In the genomic region with DNA sequence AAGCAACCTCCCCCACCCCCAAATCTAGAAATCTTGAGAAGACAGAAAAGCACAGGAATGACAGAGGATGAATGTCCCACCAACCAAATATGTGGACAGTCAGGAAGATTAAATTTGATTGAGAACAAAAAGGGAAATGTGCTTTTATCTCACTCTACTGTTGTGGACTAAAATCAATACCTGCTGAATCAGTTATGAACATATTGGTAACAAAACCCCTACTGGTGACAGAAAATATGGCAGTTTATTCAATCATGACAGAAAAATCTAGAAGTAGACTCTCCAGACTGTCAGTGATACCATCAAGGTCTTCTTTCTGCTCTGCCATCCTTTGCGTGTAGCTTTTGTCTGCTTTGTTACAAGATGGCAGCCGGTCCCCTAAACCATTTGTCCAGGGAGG, we compare ENCODE assay signal across 1 cellular context.
TF ChIP-seq lines count a peak whose summit lies in the region.

No MANE protein-coding gene starts in this region.

TF ChIP-seq in SK-N-SH treated with all-trans-retinoic acid at 6 μM for 48 hours, 23 proteins besides CTCF, POLR2A, EP300 and RAD21 (continued from another document):
- no peak for TF ChIP-seq POU6F1 (CRISPR knock-in tag; IDR thresholded peaks at IDR 0.05; ENCODE audit: borderline replicate concordance, low read depth)
- no peak for TF ChIP-seq ZNF565 (CRISPR knock-in tag; conservative IDR thresholded peaks at IDR 0.05; ENCODE audit: low read depth)
- no peak for TF ChIP-seq PPARA (CRISPR knock-in tag; IDR thresholded peaks at IDR 0.05; ENCODE audit: borderline replicate concordance)
- TF ChIP-seq, protein P1, sequence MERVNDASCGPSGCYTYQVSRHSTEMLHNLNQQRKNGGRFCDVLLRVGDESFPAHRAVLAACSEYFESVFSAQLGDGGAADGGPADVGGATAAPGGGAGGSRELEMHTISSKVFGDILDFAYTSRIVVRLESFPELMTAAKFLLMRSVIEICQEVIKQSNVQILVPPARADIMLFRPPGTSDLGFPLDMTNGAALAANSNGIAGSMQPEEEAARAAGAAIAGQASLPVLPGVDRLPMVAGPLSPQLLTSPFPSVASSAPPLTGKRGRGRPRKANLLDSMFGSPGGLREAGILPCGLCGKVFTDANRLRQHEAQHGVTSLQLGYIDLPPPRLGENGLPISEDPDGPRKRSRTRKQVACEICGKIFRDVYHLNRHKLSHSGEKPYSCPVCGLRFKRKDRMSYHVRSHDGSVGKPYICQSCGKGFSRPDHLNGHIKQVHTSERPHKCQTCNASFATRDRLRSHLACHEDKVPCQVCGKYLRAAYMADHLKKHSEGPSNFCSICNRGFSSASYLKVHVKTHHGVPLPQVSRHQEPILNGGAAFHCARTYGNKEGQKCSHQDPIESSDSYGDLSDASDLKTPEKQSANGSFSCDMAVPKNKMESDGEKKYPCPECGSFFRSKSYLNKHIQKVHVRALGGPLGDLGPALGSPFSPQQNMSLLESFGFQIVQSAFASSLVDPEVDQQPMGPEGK (CRISPR knock-in tag; IDR thresholded peaks at IDR 0.05; ENCODE audit: borderline replicate concordance): no peak
- TF ChIP-seq OSR1 (CRISPR knock-in tag; IDR thresholded peaks at IDR 0.05): no peak
- no peak for TF ChIP-seq TOX (CRISPR knock-in tag; IDR thresholded peaks at IDR 0.05; ENCODE audit: borderline replicate concordance)
- no peak for TF ChIP-seq TCF4 (CRISPR knock-in tag; IDR thresholded peaks at IDR 0.05; ENCODE audit: borderline replicate concordance)
- TF ChIP-seq ESRRG (CRISPR knock-in tag; IDR thresholded peaks at IDR 0.05): no peak
